Comparison of ENCODE assay signal across 1 cellular context in genomic region chr10:58266003-58266825, GRCh38.
TF ChIP-seq lines count a peak whose summit lies in the region.

No MANE protein-coding gene starts in this region.

TF ChIP-seq in GM12878, 131 proteins besides CTCF, POLR2A, EP300 and RAD21 (continued from another document):
- TF ChIP-seq, protein P1, sequence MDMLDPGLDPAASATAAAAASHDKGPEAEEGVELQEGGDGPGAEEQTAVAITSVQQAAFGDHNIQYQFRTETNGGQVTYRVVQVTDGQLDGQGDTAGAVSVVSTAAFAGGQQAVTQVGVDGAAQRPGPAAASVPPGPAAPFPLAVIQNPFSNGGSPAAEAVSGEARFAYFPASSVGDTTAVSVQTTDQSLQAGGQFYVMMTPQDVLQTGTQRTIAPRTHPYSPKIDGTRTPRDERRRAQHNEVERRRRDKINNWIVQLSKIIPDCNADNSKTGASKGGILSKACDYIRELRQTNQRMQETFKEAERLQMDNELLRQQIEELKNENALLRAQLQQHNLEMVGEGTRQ (IDR thresholded peaks at IDR 0.05; ENCODE audit: borderline replicate concordance, low read depth, low read length), result no peak
- TF ChIP-seq GATAD2B (conservative IDR thresholded peaks at IDR 0.05; ENCODE audit: low read depth) (no peak), SREBF1 (IDR thresholded peaks at IDR 0.05; ENCODE audit: low read length) (no peak), DPF2 (IDR thresholded peaks at IDR 0.05) (no peak), SIN3A (IDR thresholded peaks at IDR 0.05; ENCODE audit: low read depth, low read length) (no peak; the same call in 1 of the 2 replicates), KLF5 (IDR thresholded peaks at IDR 0.05; ENCODE audit: partially characterized antibody) (no peak), YY1 (IDR thresholded peaks at IDR 0.05; ENCODE audit: low read depth, low read length) (no peak), ETV6 (conservative IDR thresholded peaks at IDR 0.05 in 1 of 2, IDR thresholded peaks at IDR 0.05 in 1 of 2; ENCODE audit: borderline replicate concordance in 1 of 2, low read depth in 1 of 2) (no peak), MYB (IDR thresholded peaks at IDR 0.05; ENCODE audit: borderline replicate concordance, low read depth, low read length) (no peak)
TF ChIP-seq in GM12878: peak in this region for 16.
